ENCODE assay signal across 36 cellular contexts in genomic region chr6:36056178-36056577, GRCh38. TPM values are rescaled to one million over a fixed set of nuclear protein-coding genes. Genes with fewer than 3 reads are reported as not detected.
"Had no signal": no experiment of that assay in that cellular context is flagged by ENCODE, and none has a peak within 500 bp of the region (broad histone marks: within the 10 kb centered on the region; RNA-seq: fewer than 3 reads in every experiment).

No MANE protein-coding gene starts in this region.

- H3K4me3 Mint-ChIP-seq: activated CD4-positive, alpha-beta T cell treated with anti-CD3 and anti-CD28 coated beads, Interleukin-2, amount 10 ng/mL, durations not matched to agents 24 days and 14 days; activated CD8-positive, alpha-beta T cell treated with anti-CD3 and anti-CD28 coated beads for 36 hours; activated naive CD4-positive, alpha-beta T cell treated with anti-CD3 and anti-CD28 coated beads for 36 hours; activated naive CD8-positive, alpha-beta T cell treated with anti-CD3 and anti-CD28 coated beads, Interleukin-2, amount 50 U/mL, for 24 hours; activated T-helper 1 cell treated with anti-CD3 and anti-CD28 coated beads, Interleukin-12 subunit alpha, Interleukin-12 subunit beta, Interleukin-2, Interleukin-4 antibody, amounts not matched to agents 30 ng/mL and 10 ng/mL and 1 ng/mL, durations not matched to agents 14 hours and 24 hours and 36 hours; brain; IgD-negative memory B cell had no signal

- H3K4me3 ChIP-seq: MG63, PC-9 had no signal

- H3K9me3 ChIP-seq: MG63 had no signal

- H3K27ac ChIP-seq: PC-9, RWPE1, WERI-Rb-1 had no signal

- H3K27me3 ChIP-seq: MG63 had no signal

- H3K27ac Mint-ChIP-seq: activated CD4-positive, alpha-beta T cell treated with anti-CD3 and anti-CD28 coated beads, Interleukin-2, amount 10 ng/mL, durations not matched to agents 24 days and 14 days; activated CD8-positive, alpha-beta T cell treated with anti-CD3 and anti-CD28 coated beads for 36 hours; activated naive CD4-positive, alpha-beta T cell treated with anti-CD3 and anti-CD28 coated beads for 36 hours; activated naive CD4-positive, alpha-beta T cell treated with anti-CD3 and anti-CD28 coated beads, Interleukin-2, amount 50 U/mL, for 72 hours; activated naive CD8-positive, alpha-beta T cell treated with anti-CD3 and anti-CD28 coated beads, Interleukin-2, amount 50 U/mL, for 24 hours; activated T-helper 1 cell treated with anti-CD3 and anti-CD28 coated beads, Interleukin-12 subunit alpha, Interleukin-12 subunit beta, Interleukin-2, Interleukin-4 antibody, amounts not matched to agents 30 ng/mL and 10 ng/mL and 1 ng/mL, durations not matched to agents 14 hours and 24 hours and 36 hours; IgD-negative memory B cell had no signal

- ATAC-seq: activated CD8-positive, alpha-beta T cell treated with anti-CD3 and anti-CD28 coated beads for 36 hours; activated naive CD4-positive, alpha-beta T cell treated with anti-CD3 and anti-CD28 coated beads, Interleukin-2, amount 50 U/mL, for 72 hours; activated naive CD8-positive, alpha-beta T cell treated with anti-CD3 and anti-CD28 coated beads, Interleukin-2, amount 50 U/mL, for 24 hours; Right ventricle myocardium inferior had no signal

- H3K9me3 Mint-ChIP-seq: activated CD4-positive, alpha-beta T cell treated with anti-CD3 and anti-CD28 coated beads, Interleukin-2, amount 10 ng/mL, durations not matched to agents 24 days and 14 days; activated CD8-positive, alpha-beta T cell treated with anti-CD3 and anti-CD28 coated beads for 36 hours; activated naive CD4-positive, alpha-beta T cell treated with anti-CD3 and anti-CD28 coated beads for 36 hours; activated naive CD4-positive, alpha-beta T cell treated with anti-CD3 and anti-CD28 coated beads, Interleukin-2, amount 50 U/mL, for 72 hours; activated naive CD8-positive, alpha-beta T cell treated with anti-CD3 and anti-CD28 coated beads, Interleukin-2, amount 50 U/mL, for 24 hours; activated T-helper 1 cell treated with anti-CD3 and anti-CD28 coated beads, Interleukin-12 subunit alpha, Interleukin-12 subunit beta, Interleukin-2, Interleukin-4 antibody, amounts not matched to agents 30 ng/mL and 10 ng/mL and 1 ng/mL, durations not matched to agents 14 hours and 24 hours and 36 hours; brain; IgD-negative memory B cell had no signal

- DNase-seq: activated CD4-positive, alpha-beta T cell treated with anti-CD3 and anti-CD28 coated beads, Interleukin-2, amount 10 ng/mL, durations not matched to agents 24 days and 14 days; activated CD4-positive, alpha-beta T cell treated with anti-CD3 and anti-CD28 coated beads, Interleukin-2, amount 50 U/mL, for 4 hours; activated CD8-positive, alpha-beta T cell treated with anti-CD3 and anti-CD28 coated beads for 36 hours; activated gamma-delta T cell treated with Interleukin-2 at 50 U/mL for 16 hours; activated naive CD4-positive, alpha-beta T cell treated with anti-CD3 and anti-CD28 coated beads for 36 hours; activated naive CD8-positive, alpha-beta T cell treated with anti-CD3 and anti-CD28 coated beads, Interleukin-2, amount 50 U/mL, for 24 hours; activated T-cell treated with anti-CD3 and anti-CD28 coated beads, Interleukin-2, amount 50 U/mL, for 1 hour; anterior cingulate cortex; Karpas-422; KBM-7; MG63; NCI-H1048; NCI-H1105 treated with DMSO at 0.1 percent for 48 hours; NCI-H1436; NCI-H1694; NCI-H2081 treated with DMSO at 0.1 percent for 48 hours; NCI-H226; NCI-H446 treated with DMSO at 0.1 percent for 48 hours; NCI-H524; PC-9; SIG-M5; SW 1271; T-helper 1 cell; T-helper 2 cell; T-helper 9 cell; WERI-Rb-1 had no signal

- H3K27me3 Mint-ChIP-seq: activated CD4-positive, alpha-beta T cell treated with anti-CD3 and anti-CD28 coated beads, Interleukin-2, amount 10 ng/mL, durations not matched to agents 24 days and 14 days; activated CD8-positive, alpha-beta T cell treated with anti-CD3 and anti-CD28 coated beads for 36 hours; activated naive CD8-positive, alpha-beta T cell treated with anti-CD3 and anti-CD28 coated beads, Interleukin-2, amount 50 U/mL, for 24 hours; brain; IgD-negative memory B cell had no signal

RNA-seq across cellular contexts. Expression of gene SLC26A8, which starts 31.7 kb away (rescaled TPM):
- total RNA-seq: activated CD4-positive, alpha-beta T cell treated with anti-CD3 and anti-CD28 coated beads, Interleukin-2, amount 10 ng/mL, durations not matched to agents 24 days and 14 days; activated CD8-positive, alpha-beta memory T cell treated with anti-CD3 and anti-CD28 coated beads for 36 hours; activated CD8-positive, alpha-beta T cell treated with anti-CD3 and anti-CD28 coated beads for 36 hours; activated naive CD4-positive, alpha-beta T cell treated with anti-CD3 and anti-CD28 coated beads for 36 hours; activated T-helper 1 cell treated with anti-CD3 and anti-CD28 coated beads, Interleukin-12 subunit alpha, Interleukin-12 subunit beta, Interleukin-2, Interleukin-4 antibody, amounts not matched to agents 30 ng/mL and 10 ng/mL and 1 ng/mL, durations not matched to agents 14 hours and 24 hours and 36 hours; bronchial epithelial cell; OCI-LY7; PC-9; Right ventricle myocardium inferior; SK-MEL-5 had no signal
- polyA plus RNA-seq: IgD-negative memory B cell had no signal
